In genomic region chr20:20102163-20102562, GRCh38 we compare ENCODE assay signal across 35 cellular contexts. TPM values are rescaled to one million over a fixed set of nuclear protein-coding genes. Genes with fewer than 3 reads are reported as not detected.
"Had no signal": no experiment of that assay in that cellular context is flagged by ENCODE, and none has a peak within 500 bp of the region (broad histone marks: within the 10 kb centered on the region; RNA-seq: fewer than 3 reads in every experiment).

No MANE protein-coding gene starts in this region.

- H3K27me3 ChIP-seq: brain microvascular endothelial cell, SJCRH30 had no signal

- H3K27ac ChIP-seq: brain microvascular endothelial cell, SJCRH30, SK-N-MC, WERI-Rb-1 had no signal

- H3K9me3 ChIP-seq: SJCRH30 had no signal

- H3K36me3 ChIP-seq: brain microvascular endothelial cell, SJCRH30, WERI-Rb-1 had no signal

- H3K4me1 ChIP-seq: SJCRH30 had no signal

- H3K4me3 ChIP-seq: SJCRH30, SK-N-MC had no signal

- ATAC-seq: activated CD8-positive, alpha-beta T cell treated with anti-CD3 and anti-CD28 coated beads for 36 hours; activated T-cell treated with anti-CD3 and anti-CD28 coated beads, Interleukin-2, amount 50 U/mL, for 72 hours; activated T-helper 17 cell treated with anti-CD3 and anti-CD28 coated beads, Interleukin-2, amount 50 U/mL, for 72 hours had no signal

- DNase-seq: activated CD4-positive, alpha-beta T cell treated with anti-CD3 and anti-CD28 coated beads for 1 hour; activated CD4-positive, alpha-beta T cell treated with anti-CD3 and anti-CD28 coated beads for 48 hours; activated CD4-positive, CD25-positive, alpha-beta regulatory T cell; activated CD8-positive, alpha-beta T cell treated with anti-CD3 and anti-CD28 coated beads for 36 hours; activated effector memory CD4-positive, alpha-beta T cell treated with anti-CD3 and anti-CD28 coated beads, Interleukin-2, amount 50 U/mL, for 16 hours; activated naive CD4-positive, alpha-beta T cell; activated naive CD4-positive, alpha-beta T cell treated with anti-CD3 and anti-CD28 coated beads, Interleukin-2, amount 50 U/mL, for 16 hours; activated naive CD8-positive, alpha-beta T cell treated with anti-CD3 and anti-CD28 coated beads for 36 hours; activated T-cell treated with anti-CD3 and anti-CD28 coated beads, Interleukin-2, amount 50 U/mL, for 1 hour; activated T-cell treated with anti-CD3 and anti-CD28 coated beads, Interleukin-2, amount 50 U/mL, for 72 hours; amniotic stem cell; aorta; brain microvascular endothelial cell; Kasumi-1; KG1; MM.1S; MV-4-11; NCI-H1092; NCI-H1417; NCI-H146; NCI-H187; NCI-H2029 treated with DMSO at 0.1 percent for 48 hours; NCI-H2107; NCI-H226; NCI-H446 treated with DMSO at 0.1 percent for 48 hours; NCI-H524; OCI-M1; SHP77; SJCRH30; T1000; WERI-Rb-1 had no signal

RNA-seq across cellular contexts. Expression of gene CFAP61, which starts 49.8 kb away (rescaled TPM):
- total RNA-seq: activated CD8-positive, alpha-beta T cell treated with anti-CD3 and anti-CD28 coated beads for 36 hours; activated naive CD8-positive, alpha-beta T cell treated with anti-CD3 and anti-CD28 coated beads for 36 hours; activated T-cell treated with anti-CD3 and anti-CD28 coated beads, Interleukin-2, amount 50 U/mL, for 72 hours; activated T-helper 17 cell treated with anti-CD3 and anti-CD28 coated beads, Interleukin-2, amount 50 U/mL, for 72 hours; T-helper 1 cell treated with Interleukin-12 subunit alpha and Interleukin-12 subunit beta and Interleukin-4 antibody, amounts not matched to agents 30 ng/mL and 1 ng/mL, for 36 hours; T-helper 2 cell treated with Interferon-gamma antibody and Interleukin-4, amounts not matched to agents 100 ng/mL and 5 ng/mL, for 36 hours had no signal
